9 cellular contexts compared by ENCODE assay signal in genomic region chr3:29683306-29683993, GRCh38.
DNase-seq lines count a peak whose midpoint lies in the region; ATAC-seq, FAIRE-seq and TF ChIP-seq lines count a peak whose summit lies in the region.
"Had no signal": no experiment of that assay in that cellular context is flagged by ENCODE, and none has a peak within 500 bp of the region (broad histone marks: within the 10 kb centered on the region; RNA-seq: fewer than 3 reads in every experiment).

No MANE protein-coding gene starts in this region.

- FAIRE-seq in endothelial cell of umbilical vein (lab: Jason Lieb, UNC): peak; percentile 81
- FAIRE-seq: A204.1 had no signal

- no peaks in the 10 kb centered on the region for H3K79me2 ChIP-seq in endothelial cell of umbilical vein (ENCODE audit: control insufficient read depth, insufficient read depth, low read length)

- no peaks in the 10 kb centered on the region for H3K27me3 ChIP-seq in endothelial cell of umbilical vein (ENCODE audit: control insufficient read depth in 2 of 2, insufficient read depth in 2 of 2, low read length in 2 of 2)
- no peaks in the 10 kb centered on the region for H3K27me3 ChIP-seq in gastrocnemius medialis

- no peaks in the 10 kb centered on the region for H4K20me1 ChIP-seq in endothelial cell of umbilical vein (replicated peaks; ENCODE audit: control insufficient read depth, extremely low read depth, insufficient read depth, low read length)

- TSS peak; percentile 77 for BruUV-seq in endothelial cell of umbilical vein (replicated peaks; lab: Mats Ljungman, UMichigan)

- H3K4me3 ChIP-seq in endothelial cell of umbilical vein (replicated peaks in 1 of 3; ENCODE audit: insufficient read depth in 1 of 3, low read depth in 1 of 3, low read length in 3 of 3) (no peak overlapping the region), gastrocnemius medialis (no peak overlapping the region)

- H3K4me1 ChIP-seq in endothelial cell of umbilical vein (ENCODE audit: control insufficient read depth, extremely low read depth, insufficient read depth, low read length) (peaks cover 40% of the 10 kb centered on the region), gastrocnemius medialis (peaks cover 11 to 19% of the 10 kb centered on the region in 2 donors)

- POLR2A ChIA-PET in endothelial cell of umbilical vein (lab: Charles Lee): interaction anchor here (0.7 to 0.9 kb wide), 2 partner anchors 337 to 768 kb away, joined by 3 read pairs; no protein-coding TSS in a partner anchor

- intact Hi-C loops in endothelial cell of umbilical vein (cut with micrococcal nuclease): loop anchor here (1.0 to 2.0 kb wide), 4 partner anchors 11 to 81 kb away; no protein-coding TSS in a partner anchor
- intact Hi-C loops in gastrocnemius medialis (cut with DNase I; ENCODE audit: low total_unique reads): no loop called here
- intact Hi-C loops in posterior vena cava (cut with DNase I): no loop called here

- TF ChIP-seq POLR2A in endothelial cell of umbilical vein (IDR thresholded peaks at IDR 0.05; ENCODE audit: low read depth, low read length) (peak; percentile 47), gastrocnemius medialis (IDR thresholded peaks at IDR 0.05) (no peak)

- no peaks in the 10 kb centered on the region for H3K9me1 ChIP-seq in endothelial cell of umbilical vein (replicated peaks; ENCODE audit: control insufficient read depth, extremely low read depth, insufficient read depth, low read length)

- in situ Hi-C loops in gastrocnemius medialis (cut with MboI; ENCODE audit: low sequenced_read_pairs in 4 of 4): no loop called here

- CTCF ChIA-PET in endothelial cell of umbilical vein (lab: Charles Lee): interaction anchor here (0.7 to 1.2 kb wide), 5 partner anchors 9 to 80 kb away, joined by 3 to 4 read pairs (median 3); no protein-coding TSS in a partner anchor

- H3K4me2 ChIP-seq in endothelial cell of umbilical vein (ENCODE audit: insufficient read depth, low read length): peak overlapping the region; percentile 56

- ATAC-seq in HG03565 (IDR thresholded peaks at IDR 0.05; ENCODE audit: unreplicated experiment): peak; percentile 40
- ATAC-seq in gastrocnemius medialis: peak; percentile 50 to 69

- peak overlapping the region; percentile 25 for H2AFZ ChIP-seq in endothelial cell of umbilical vein (ENCODE audit: low read depth, low read length)

- DNase-seq in DMS53 (lab: John Stamatoyannopoulos, UW): peak; percentile 9
- DNase-seq in DMS53 treated with DMSO at 0.1 percent for 48 hours (lab: John Stamatoyannopoulos, UW; ENCODE audit: unreplicated experiment): no peak
- peak; percentile 92 for DNase-seq in endothelial cell of umbilical vein (ENCODE audit: low read depth, low spot score)
- no peak for DNase-seq in gastrocnemius medialis
- DNase-seq in activated gamma-delta T cell treated with Interleukin-2 at 50 U/mL for 16 hours: no peak
- DNase-seq in central memory CD4-positive, alpha-beta T cell: no peak
- DNase-seq in posterior vena cava (ENCODE audit: low spot score): no peak

- H3K36me3 ChIP-seq in endothelial cell of umbilical vein (ENCODE audit: control insufficient read depth in 2 of 2, extremely low read depth in 1 of 2, insufficient read depth in 2 of 2, low read length in 2 of 2): no peaks in the 10 kb centered on the region
- no peaks in the 10 kb centered on the region for H3K36me3 ChIP-seq in gastrocnemius medialis

- H3K9ac ChIP-seq in endothelial cell of umbilical vein (replicated peaks; ENCODE audit: extremely low read depth, insufficient read depth, low read length): peak overlapping the region; percentile 77

- no peak for TF ChIP-seq CTCF in endothelial cell of umbilical vein (IDR thresholded peaks at IDR 0.05; ENCODE audit: extremely low read depth in 1 of 2, insufficient read depth in 1 of 2, low read depth in 1 of 2, low read length in 2 of 2)
- TF ChIP-seq CTCF in gastrocnemius medialis (IDR thresholded peaks at IDR 0.05 in 4 of 5, conservative IDR thresholded peaks at IDR 0.05 in 1 of 5): no peak

- peak overlapping the region; percentile 94 for H3K27ac ChIP-seq in endothelial cell of umbilical vein (ENCODE audit: insufficient read depth, low read depth, low read length)
- peak overlapping the region; percentile 3 to 58 (median 35) for H3K27ac ChIP-seq in gastrocnemius medialis

- no peaks in the 10 kb centered on the region for H3K9me3 ChIP-seq in endothelial cell of umbilical vein (replicated peaks; ENCODE audit: control insufficient read depth, insufficient read depth, low read length)
- H3K9me3 ChIP-seq in gastrocnemius medialis: no peaks in the 10 kb centered on the region

- dilution Hi-C loops in endothelial cell of umbilical vein (cut with MboI; ENCODE audit: extremely low pct_ligation_motif_present, low sequenced_read_pairs): no loop called here

TF ChIP-seq in endothelial cell of umbilical vein, 7 proteins besides CTCF, POLR2A, EP300 and RAD21:
- TF ChIP-seq GATA2 (IDR thresholded peaks at IDR 0.05; ENCODE audit: insufficient read depth, insufficient read length, low read depth, low read length) (peak; percentile 45), POLR2AphosphoS5 (IDR thresholded peaks at IDR 0.05; ENCODE audit: insufficient read depth, low read depth, low read length) (no peak), EZH2 (IDR thresholded peaks at IDR 0.05; ENCODE audit: borderline replicate concordance, low read depth, low read length, severe bottlenecking) (no peak), FOS (IDR thresholded peaks at IDR 0.05; ENCODE audit: borderline replicate concordance, insufficient read depth, low read length) (peak; percentile 43), MYC (IDR thresholded peaks at IDR 0.05; ENCODE audit: low read depth, low read length) (no peak), MAX (IDR thresholded peaks at IDR 0.05; ENCODE audit: insufficient read depth, insufficient read length) (no peak), JUN (IDR thresholded peaks at IDR 0.05; ENCODE audit: borderline replicate concordance, insufficient read depth, insufficient read length, low read depth) (peak; percentile 17)

Comparison
In these comparisons a context has a peak if more than half of its experiments do, and no peak if none do; other contexts are left out.
1. DNase-seq: peak in DMS53 (single experiment) and endothelial cell of umbilical vein (single experiment); none in DMS53 treated with DMSO at 0.1 percent for 48 hours (single experiment), gastrocnemius medialis (0 of 2), activated gamma-delta T cell treated with Interleukin-2 at 50 U/mL for 16 hours (single experiment), central memory CD4-positive, alpha-beta T cell (single experiment) and posterior vena cava (single experiment).